In genomic region chrX:57156397-57157049, GRCh38 we compare ENCODE assay signal across 8 cellular contexts. TPM values are rescaled to one million over a fixed set of nuclear protein-coding genes. Genes with fewer than 3 reads are reported as not detected.
DNase-seq lines count a peak whose midpoint lies in the region; ATAC-seq and TF ChIP-seq lines count a peak whose summit lies in the region.

No MANE protein-coding gene starts in this region.

- no peaks in the 10 kb centered on the region for H3K36me3 ChIP-seq in OCI-LY7 (ENCODE audit: insufficient read depth, low read length)
- no peaks in the 10 kb centered on the region for H3K36me3 ChIP-seq in thyroid gland

- H3K4me3 ChIP-seq in OCI-LY7 (ENCODE audit: low read depth, low read length, poor library complexity, severe bottlenecking) (no peak overlapping the region), fibroblast of villous mesenchyme (ENCODE audit: low read depth, low read length) (no peak overlapping the region), thyroid gland (replicated peaks in 1 of 3) (no peak overlapping the region)

- WGBS in thyroid gland, 2 donors = 55 to 75% methylated on average over 3 to 4 of the region's 5 CpGs

- CTCF ChIA-PET in OCI-LY7 (lab: Charles Lee; ENCODE audit: unreplicated experiment) = no interaction called here

- TF ChIP-seq CTCF in OCI-LY7 (conservative IDR thresholded peaks at IDR 0.05; ENCODE audit: low read length) (peak; percentile 69), fibroblast of villous mesenchyme (IDR thresholded peaks at IDR 0.05; ENCODE audit: insufficient read depth, low read depth, low read length) (peak; percentile 47), thyroid gland (IDR thresholded peaks at IDR 0.05) (peak in 3 of 6 experiments; percentile 22 to 30 (median 28))

- H3K4me1 ChIP-seq in OCI-LY7 (ENCODE audit: insufficient read depth, low read length, poor library complexity, severe bottlenecking) (no peaks in the 10 kb centered on the region), thyroid gland (no peaks in the 10 kb centered on the region)

- H3K9me2 ChIP-seq in OCI-LY7 (ENCODE audit: insufficient read depth, low read length) = no peaks in the 10 kb centered on the region

- no peaks in the 10 kb centered on the region for H3K27me3 ChIP-seq in thyroid gland

- no peak for TF ChIP-seq POLR2A in thyroid gland (IDR thresholded peaks at IDR 0.05)

- H3K9me3 ChIP-seq in OCI-LY7 (ENCODE audit: low read length) (no peaks in the 10 kb centered on the region), thyroid gland (no peaks in the 10 kb centered on the region)

- H3K79me2 ChIP-seq in OCI-LY7 (ENCODE audit: insufficient read depth, low read depth, low read length) = no peaks in the 10 kb centered on the region

- no TSS peak for BruUV-seq in OCI-LY7 (replicated peaks; lab: Mats Ljungman, UMichigan)

- ATAC-seq in Right ventricle myocardium superior (ENCODE audit: poor library complexity) (peak; percentile 60), Right ventricle myocardium inferior (no peak), GM21526 (IDR thresholded peaks at IDR 0.05; ENCODE audit: low FRiP score, unreplicated experiment) (no peak), HG02642 (IDR thresholded peaks at IDR 0.05; ENCODE audit: poor library complexity, unreplicated experiment) (no peak)

- DNase-seq in Right ventricle myocardium superior (peak; percentile 39), Right ventricle myocardium inferior (ENCODE audit: missing footprints) (no peak), OCI-LY7 (ENCODE audit: low spot score) (peak; percentile 20), fibroblast of villous mesenchyme (ENCODE audit: low read depth) (peak; percentile 20), thyroid gland (peak; percentile 9 to 10), cerebellar nuclear complex (lab: John Stamatoyannopoulos, UW) (no peak)

- H3K4me2 ChIP-seq in OCI-LY7 (ENCODE audit: low read length) = no peak overlapping the region

- POLR2A ChIA-PET in OCI-LY7 (lab: Charles Lee) = interaction anchor here (0.6 kb wide), 2 partner anchors 9 to 174 kb away, joined by 3 read pairs; no protein-coding TSS in a partner anchor

- no peak overlapping the region for H3K27ac ChIP-seq in OCI-LY7 (ENCODE audit: low read depth, low read length, poor library complexity, severe bottlenecking)
- no peak overlapping the region for H3K27ac ChIP-seq in thyroid gland

- intact Hi-C loops in Right ventricle myocardium superior (cut with DNase I) (loop anchor here (10.0 kb wide), 1 partner anchor 298 kb away; no protein-coding TSS in a partner anchor), Right ventricle myocardium inferior (cut with DNase I) (no loop called here), OCI-LY7 (cut with micrococcal nuclease; ENCODE audit: unreplicated experiment) (loop anchor here (2.0 kb wide), 1 partner anchor 298 kb away; no protein-coding TSS in a partner anchor), thyroid gland (cut with DNase I) (no loop called here)

- no peak overlapping the region for H2AFZ ChIP-seq in OCI-LY7 (ENCODE audit: low read length)

- H4K20me1 ChIP-seq in OCI-LY7 (ENCODE audit: insufficient read depth, low read length) = no peaks in the 10 kb centered on the region

RNA-seq across cellular contexts. Expression of gene SPIN2A, which starts 19.3 kb away (rescaled TPM):
- total RNA-seq in Right ventricle myocardium superior (0.46 TPM), Right ventricle myocardium inferior (0.22 TPM), OCI-LY7 (2022) (0.57 and 1.3 TPM in 2 replicates), fibroblast of villous mesenchyme (1.3 and 1.7 TPM in 2 replicates), thyroid gland (1 to 10 TPM in 1 of 4 donors, under 1 TPM in 3; 0.24 to 1.5 (median 0.53) TPM)
- 0.28 and 0.41 TPM in 2 replicates for total RNA-seq in OCI-LY7 (2014; rRNA removed; shearing (Covaris generic))

RNA-seq across cellular contexts. Expression of gene SPIN2B, which starts 35.2 kb away (rescaled TPM):
- 7.8 TPM for total RNA-seq in Right ventricle myocardium superior
- 6.9 TPM for total RNA-seq in Right ventricle myocardium inferior
- total RNA-seq in OCI-LY7 (2014; rRNA removed; shearing (Covaris generic)) = 8.1 and 14.2 TPM in 2 replicates
- total RNA-seq in OCI-LY7 (2022) = 12.4 and 14.3 TPM in 2 replicates
- total RNA-seq in fibroblast of villous mesenchyme = 6.1 and 7.8 TPM in 2 replicates
- total RNA-seq in thyroid gland = 10 to 100 TPM in 2 of 4 donors, 1 to 10 TPM in 2; 8.5 to 12.9 (median 10.7) TPM

Comparison
In these comparisons a context has a peak if more than half of its experiments do, and no peak if none do; other contexts are left out.
1. DNase-seq: peak in Right ventricle myocardium superior (single experiment), OCI-LY7 (single experiment), fibroblast of villous mesenchyme (single experiment) and thyroid gland (2 of 2); none in Right ventricle myocardium inferior (single experiment) and cerebellar nuclear complex (0 of 2).
2. intact Hi-C loops: an anchor here in Right ventricle myocardium superior (10.0 kb wide) and OCI-LY7 (2.0 kb wide); none called in Right ventricle myocardium inferior and thyroid gland.